In the genomic region with DNA sequence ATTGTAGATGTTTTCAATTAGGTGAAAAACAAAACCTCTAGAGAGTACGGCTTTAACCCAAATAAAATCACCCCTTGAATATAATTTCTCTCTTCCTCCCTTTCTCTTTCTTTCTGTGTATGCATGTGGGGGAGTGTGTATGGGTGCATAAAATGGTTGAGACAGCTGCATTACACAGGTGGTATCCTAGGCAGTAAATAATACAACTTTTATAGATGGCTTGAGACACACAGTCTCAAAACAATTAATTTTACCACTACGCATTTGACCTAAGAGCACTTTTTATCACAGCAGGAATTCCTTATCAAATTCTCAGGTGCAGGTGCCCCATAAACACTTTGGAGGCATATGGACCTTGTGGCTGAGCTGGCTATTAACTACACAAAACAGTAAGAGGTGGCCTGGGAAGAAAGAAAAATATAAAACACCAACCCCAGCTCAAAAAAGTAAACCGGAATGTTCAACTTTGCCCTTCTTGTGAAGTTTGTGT, we compare ENCODE assay signal across 11 cellular contexts.
"Had no signal": no experiment of that assay in that cellular context is flagged by ENCODE, and none has a peak within 500 bp of the region (broad histone marks: within the 10 kb centered on the region; RNA-seq: fewer than 3 reads in every experiment).

No MANE protein-coding gene starts in this region.

- ATAC-seq: activated CD4-positive, alpha-beta T cell treated with anti-CD3 and anti-CD28 coated beads for 36 hours; activated T-helper 17 cell treated with anti-CD3 and anti-CD28 coated beads, Interleukin-2, amount 50 U/mL, for 72 hours; gastrocnemius medialis had no signal

- H3K27me3 Mint-ChIP-seq: activated naive CD4-positive, alpha-beta T cell treated with anti-CD3 and anti-CD28 coated beads, Interleukin-2, amount 10 ng/mL, durations not matched to agents 7 days and 5 days had no signal

- H3K36me3 Mint-ChIP-seq: activated naive CD4-positive, alpha-beta T cell treated with anti-CD3 and anti-CD28 coated beads, Interleukin-2, amount 10 ng/mL, durations not matched to agents 7 days and 5 days had no signal

- H3K36me3 ChIP-seq: colonic mucosa, gastrocnemius medialis, right atrium auricular region, tibial nerve, WERI-Rb-1 had no signal

- H3K4me3 Mint-ChIP-seq: activated CD4-positive, alpha-beta T cell treated with anti-CD3 and anti-CD28 coated beads for 36 hours; activated naive CD4-positive, alpha-beta T cell treated with anti-CD3 and anti-CD28 coated beads, Interleukin-2, amount 10 ng/mL, durations not matched to agents 7 days and 5 days; activated T-helper 17 cell treated with anti-CD3 and anti-CD28 coated beads, Interleukin-2, amount 50 U/mL, for 72 hours had no signal

- H3K27me3 ChIP-seq: colonic mucosa, gastrocnemius medialis, right atrium auricular region, tibial nerve had no signal

- H3K9me3 ChIP-seq: colonic mucosa, gastrocnemius medialis, tibial nerve had no signal

- H3K4me3 ChIP-seq: colonic mucosa, gastrocnemius medialis, right atrium auricular region, smooth muscle cell, tibial nerve had no signal

- H3K9me3 Mint-ChIP-seq: activated naive CD4-positive, alpha-beta T cell treated with anti-CD3 and anti-CD28 coated beads, Interleukin-2, amount 10 ng/mL, durations not matched to agents 7 days and 5 days; activated T-helper 17 cell treated with anti-CD3 and anti-CD28 coated beads, Interleukin-2, amount 50 U/mL, for 72 hours had no signal

- H3K27ac ChIP-seq: colonic mucosa, gastrocnemius medialis, right atrium auricular region, tibial nerve, WERI-Rb-1 had no signal

- H3K4me1 Mint-ChIP-seq: activated CD4-positive, alpha-beta T cell treated with anti-CD3 and anti-CD28 coated beads for 36 hours; activated naive CD4-positive, alpha-beta T cell treated with anti-CD3 and anti-CD28 coated beads, Interleukin-2, amount 10 ng/mL, durations not matched to agents 7 days and 5 days; activated T-helper 17 cell treated with anti-CD3 and anti-CD28 coated beads, Interleukin-2, amount 50 U/mL, for 72 hours had no signal

- H3K4me1 ChIP-seq: colonic mucosa, gastrocnemius medialis, right atrium auricular region, tibial nerve had no signal

- DNase-seq: activated CD4-positive, alpha-beta T cell treated with anti-CD3 and anti-CD28 coated beads for 36 hours; activated naive CD4-positive, alpha-beta T cell treated with anti-CD3 and anti-CD28 coated beads, Interleukin-2, amount 10 ng/mL, durations not matched to agents 7 days and 5 days; caudate nucleus; colonic mucosa; effector CD4-positive, alpha-beta T cell; gastrocnemius medialis; WERI-Rb-1 had no signal
